Comparison of ENCODE assay signal across 8 cellular contexts in genomic region chr12:11171145-11171952, GRCh38.
DNase-seq lines count a peak whose midpoint lies in the region; ATAC-seq and TF ChIP-seq lines count a peak whose summit lies in the region.

Gene SMIM10L1, plus strand, starts transcription at chr12:11171194. Its CDS starts 163 bp downstream, at chr12:11171357.

- peak within 1 kb of the TSS; percentile 92 for H3K4me3 ChIP-seq in AG10803 (ENCODE audit: low read length)

- ATAC-seq in GM19035 (IDR thresholded peaks at IDR 0.05; ENCODE audit: unreplicated experiment) (peak; percentile 98), HG03342 (IDR thresholded peaks at IDR 0.05; ENCODE audit: unreplicated experiment) (peak; percentile 96)

- TF ChIP-seq CTCF in AG10803 (conservative IDR thresholded peaks at IDR 0.05; ENCODE audit: low read length), result peak; percentile 17

- DNase-seq in AG10803 (ENCODE audit: low read depth), result peak; percentile 94
- DNase-seq in NCI-H345 treated with DMSO at 0.1 percent for 48 hours (lab: John Stamatoyannopoulos, UW; ENCODE audit: unreplicated experiment), result peak; percentile 96
- peak; percentile 70 for DNase-seq in activated CD4-positive, CD25-positive, alpha-beta regulatory T cell treated with anti-CD3 and anti-CD28 coated beads, Interleukin-2, amount 50 U/mL, for 16 hours (ENCODE audit: low read depth, low spot score)
- DNase-seq in central memory CD4-positive, alpha-beta T cell, result peak; percentile 83
- peak; percentile 88 for DNase-seq in inferior parietal cortex (ENCODE audit: extremely low spot score)
- peak; percentile 79 for DNase-seq in smooth muscle cell of the brain vasculature (ENCODE audit: low read depth, low spot score)

Comparison
In these comparisons a context has a peak if more than half of its experiments do, and no peak if none do; other contexts are left out.
1. Peak in every context shown above with its lines: DNase-seq, ATAC-seq and H3K4me3 ChIP-seq.